1 cellular context compared by ENCODE assay signal in the genomic region with DNA sequence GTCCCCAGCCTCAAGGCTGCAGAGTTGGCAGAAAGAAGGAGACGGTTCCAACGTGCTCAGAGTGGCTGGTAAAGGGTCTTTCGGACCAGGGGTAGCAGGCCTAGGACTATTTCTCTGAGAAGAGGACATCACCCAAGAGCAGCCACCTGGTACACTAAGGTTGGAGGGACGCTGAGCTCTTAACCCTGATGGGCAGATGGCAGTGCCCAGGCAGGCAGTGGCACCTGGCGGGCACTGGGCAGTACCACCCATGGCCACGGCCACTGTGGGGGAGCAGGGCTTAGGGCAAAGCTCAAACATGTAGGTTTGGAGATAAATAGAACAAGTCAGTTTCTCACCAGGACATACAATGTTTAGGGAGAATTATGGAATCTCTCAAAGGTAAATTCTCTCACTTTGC.
TF ChIP-seq lines count a peak whose summit lies in the region.

No MANE protein-coding gene starts in this region.

TF ChIP-seq in GM12891, 5 proteins besides CTCF, POLR2A, EP300 and RAD21 (continued from another document):
- TF ChIP-seq PAX5 (IDR thresholded peaks at IDR 0.05; ENCODE audit: insufficient read depth, low read length, severe bottlenecking) = no peak
